Comparison of ENCODE assay signal across 8 cellular contexts in genomic region chr5:435961-436640, GRCh38. TPM values are rescaled to one million over a fixed set of nuclear protein-coding genes. Genes with fewer than 3 reads are reported as not detected.
DNase-seq lines count a peak whose midpoint lies in the region; ATAC-seq and TF ChIP-seq lines count a peak whose summit lies in the region.

No MANE protein-coding gene starts in this region.

- peak; percentile 46 for TF ChIP-seq CTCF in Caco-2 (IDR thresholded peaks at IDR 0.05; ENCODE audit: insufficient read depth in 1 of 2, low read depth in 1 of 2, low read length in 1 of 2, severe bottlenecking in 1 of 2, unreplicated experiment in 1 of 2)
- peak; percentile 45 for TF ChIP-seq CTCF in HFF-Myc (IDR thresholded peaks at IDR 0.05; ENCODE audit: low read depth, low read length, missing control alignments)
- 0 out of 2 replicates have a peak, but pooled peaks have one; percentile 26 for TF ChIP-seq CTCF in WI38 (IDR thresholded peaks at IDR 0.05; ENCODE audit: low read depth, low read length)
- TF ChIP-seq CTCF in lower lobe of right lung (IDR thresholded peaks at IDR 0.05), result no peak
- TF ChIP-seq CTCF in GM10266 (IDR thresholded peaks at IDR 0.05; ENCODE audit: control insufficient read depth, insufficient read depth, low read depth, missing control alignments), result no peak

- H3K9me3 ChIP-seq in Caco-2, result no peaks in the 10 kb centered on the region
- no peaks in the 10 kb centered on the region for H3K9me3 ChIP-seq in lower lobe of right lung
- H3K9me3 ChIP-seq in CD8-positive, alpha-beta memory T cell (ENCODE audit: low read length), result no peaks in the 10 kb centered on the region

- no peaks in the 10 kb centered on the region for H3K36me3 Mint-ChIP-seq in Caco-2 (ENCODE audit: insufficient read depth, unreplicated experiment)
- peaks cover 10% of the 10 kb centered on the region for H3K36me3 Mint-ChIP-seq in activated T-helper 2 cell treated with anti-CD3 and anti-CD28 coated beads, Interferon-gamma antibody, Interleukin-2, Interleukin-4, amounts not matched to agents 10 μg/mL and 5 μg/mL and 100 μg/mL, durations not matched to agents 14 hours and 24 hours and 36 hours (ENCODE audit: low read depth)
- H3K36me3 Mint-ChIP-seq in CD8-positive, alpha-beta memory T cell, result no peaks in the 10 kb centered on the region

- H3K27ac ChIP-seq in lower lobe of right lung, result no peak overlapping the region
- H3K27ac ChIP-seq in CD8-positive, alpha-beta memory T cell (ENCODE audit: low read depth, low read length), result no peak overlapping the region

- H3K4me1 ChIP-seq in Caco-2 (peaks cover 1% of the 10 kb centered on the region; the same call in 1 of the 2 replicates), lower lobe of right lung (no peaks in the 10 kb centered on the region)
- H3K4me1 ChIP-seq in CD8-positive, alpha-beta memory T cell (ENCODE audit: insufficient read depth, low read length), result no peaks in the 10 kb centered on the region

- no peak overlapping the region for H3K27ac Mint-ChIP-seq in Caco-2 (ENCODE audit: unreplicated experiment)
- H3K27ac Mint-ChIP-seq in activated T-helper 2 cell treated with anti-CD3 and anti-CD28 coated beads, Interferon-gamma antibody, Interleukin-2, Interleukin-4, amounts not matched to agents 10 μg/mL and 5 μg/mL and 100 μg/mL, durations not matched to agents 14 hours and 24 hours and 36 hours, result no peak overlapping the region
- peak overlapping the region in 1 of 8 donors; percentile 66 for H3K27ac Mint-ChIP-seq in CD8-positive, alpha-beta memory T cell

- POLR2A ChIA-PET in Caco-2 (lab: Charles Lee), result no interaction called here
- POLR2A ChIA-PET in CD8-positive, alpha-beta memory T cell (lab: Charles Lee), result no interaction called here

- H3K27me3 ChIP-seq in Caco-2 (replicated peaks; ENCODE audit: control insufficient read depth, insufficient read depth, low read length) (no peaks in the 10 kb centered on the region), lower lobe of right lung (ENCODE audit: low read depth) (no peaks in the 10 kb centered on the region)
- no peaks in the 10 kb centered on the region for H3K27me3 ChIP-seq in CD8-positive, alpha-beta memory T cell (ENCODE audit: insufficient read depth, low read length, poor library complexity, severe bottlenecking)

- H3K4me3 Mint-ChIP-seq in Caco-2 (ENCODE audit: unreplicated experiment), result no peak overlapping the region
- H3K4me3 Mint-ChIP-seq in activated T-helper 2 cell treated with anti-CD3 and anti-CD28 coated beads, Interferon-gamma antibody, Interleukin-2, Interleukin-4, amounts not matched to agents 10 μg/mL and 5 μg/mL and 100 μg/mL, durations not matched to agents 14 hours and 24 hours and 36 hours (ENCODE audit: low read depth), result no peak overlapping the region
- H3K4me3 Mint-ChIP-seq in CD8-positive, alpha-beta memory T cell, result peak overlapping the region in 1 of 7 donors; percentile 59

- H3K27me3 Mint-ChIP-seq in Caco-2 (ENCODE audit: insufficient read depth, unreplicated experiment), result peaks cover 5% of the 10 kb centered on the region
- no peaks in the 10 kb centered on the region for H3K27me3 Mint-ChIP-seq in activated T-helper 2 cell treated with anti-CD3 and anti-CD28 coated beads, Interferon-gamma antibody, Interleukin-2, Interleukin-4, amounts not matched to agents 10 μg/mL and 5 μg/mL and 100 μg/mL, durations not matched to agents 14 hours and 24 hours and 36 hours (ENCODE audit: low read depth)
- peaks cover 2 to 22% of the 10 kb centered on the region in 2 donors for H3K27me3 Mint-ChIP-seq in CD8-positive, alpha-beta memory T cell

- H3K9me3 Mint-ChIP-seq in Caco-2 (ENCODE audit: unreplicated experiment), result no peaks in the 10 kb centered on the region
- no peaks in the 10 kb centered on the region for H3K9me3 Mint-ChIP-seq in activated T-helper 2 cell treated with anti-CD3 and anti-CD28 coated beads, Interferon-gamma antibody, Interleukin-2, Interleukin-4, amounts not matched to agents 10 μg/mL and 5 μg/mL and 100 μg/mL, durations not matched to agents 14 hours and 24 hours and 36 hours
- no peaks in the 10 kb centered on the region for H3K9me3 Mint-ChIP-seq in CD8-positive, alpha-beta memory T cell

- intact Hi-C loops in Caco-2 (cut with micrococcal nuclease; ENCODE audit: unreplicated experiment) (no loop called here), lower lobe of right lung (cut with DNase I) (no loop called here)
- intact Hi-C loops in activated T-helper 2 cell treated with anti-CD3 and anti-CD28 coated beads, Interferon-gamma antibody, Interleukin-2, Interleukin-4, amounts not matched to agents 10 μg/mL and 5 μg/mL and 100 μg/mL, durations not matched to agents 14 hours and 24 hours and 36 hours (cut with micrococcal nuclease), result no loop called here

- H3K36me3 ChIP-seq in Caco-2 (ENCODE audit: control insufficient read depth, insufficient read depth, low read length) (no peaks in the 10 kb centered on the region), lower lobe of right lung (no peaks in the 10 kb centered on the region)
- H3K36me3 ChIP-seq in CD8-positive, alpha-beta memory T cell (ENCODE audit: insufficient read depth, low read length), result no peaks in the 10 kb centered on the region

- DNase-seq in Caco-2, result peak in 1 of 2 experiments; percentile 31
- no peak for DNase-seq in HFF-Myc (ENCODE audit: extremely low read depth, low read depth)
- peak; percentile 43 for DNase-seq in lower lobe of right lung
- DNase-seq in GM10266 (ENCODE audit: extremely low spot score), result no peak
- DNase-seq in activated T-helper 2 cell treated with anti-CD3 and anti-CD28 coated beads, Interferon-gamma antibody, Interleukin-2, Interleukin-4, amounts not matched to agents 10 μg/mL and 5 μg/mL and 100 μg/mL, durations not matched to agents 14 hours and 24 hours and 36 hours (ENCODE audit: low spot score), result no peak
- DNase-seq in CD8-positive, alpha-beta memory T cell, result no peak

- H3K4me1 Mint-ChIP-seq in Caco-2 (ENCODE audit: low read depth, unreplicated experiment), result no peaks in the 10 kb centered on the region
- H3K4me1 Mint-ChIP-seq in activated T-helper 2 cell treated with anti-CD3 and anti-CD28 coated beads, Interferon-gamma antibody, Interleukin-2, Interleukin-4, amounts not matched to agents 10 μg/mL and 5 μg/mL and 100 μg/mL, durations not matched to agents 14 hours and 24 hours and 36 hours (ENCODE audit: low read depth), result peaks cover 7% of the 10 kb centered on the region
- H3K4me1 Mint-ChIP-seq in CD8-positive, alpha-beta memory T cell, result no peaks in the 10 kb centered on the region

- ATAC-seq in lower lobe of right lung (no peak), GM18861 (IDR thresholded peaks at IDR 0.05; ENCODE audit: unreplicated experiment) (no peak)

- H3K4me3 ChIP-seq in Caco-2 (ENCODE audit: low read depth, low read length) (no peak overlapping the region), HFF-Myc (replicated peaks; ENCODE audit: low read depth, low read length) (no peak overlapping the region), WI38 (ENCODE audit: low read depth, low read length) (no peak overlapping the region), lower lobe of right lung (no peak overlapping the region)
- H3K4me3 ChIP-seq in CD8-positive, alpha-beta memory T cell (ENCODE audit: low read length), result no peak overlapping the region

- BruUV-seq in Caco-2 (replicated peaks; lab: Mats Ljungman, UMichigan), result no TSS peak

- CTCF ChIA-PET in Caco-2 (lab: Charles Lee), result interaction anchor here (1.0 kb wide), 1 partner anchor 11 kb away, joined by 4 read pairs; no protein-coding TSS in a partner anchor
- CTCF ChIA-PET in CD8-positive, alpha-beta memory T cell (lab: Charles Lee), result interaction anchor here (0.9 kb wide), 1 partner anchor 11 kb away, joined by 3 read pairs; no protein-coding TSS in a partner anchor

RNA-seq across cellular contexts. Expression of gene EXOC3, which starts 6.9 kb away (rescaled TPM):
- total RNA-seq in Caco-2 (2022) (41.9 and 44.5 TPM in 2 replicates), lower lobe of right lung (58.9 TPM)
- 62.3 and 66.4 TPM in 2 replicates for total RNA-seq in activated T-helper 2 cell treated with anti-CD3 and anti-CD28 coated beads, Interferon-gamma antibody, Interleukin-2, Interleukin-4, amounts not matched to agents 10 μg/mL and 5 μg/mL and 100 μg/mL, durations not matched to agents 14 hours and 24 hours and 36 hours
- 10 to 100 TPM; 50.2 to 52.4 TPM for total RNA-seq in CD8-positive, alpha-beta memory T cell
- 42.9 TPM for polyA plus RNA-seq in CD8-positive, alpha-beta memory T cell

Comparison
In these comparisons a context has a peak if more than half of its experiments do, and no peak if none do; other contexts are left out.
1. CTCF ChIP-seq: peak in Caco-2 (2 of 2), HFF-Myc (single experiment) and WI38 (single experiment); none in lower lobe of right lung (single experiment) and GM10266 (single experiment).